ENCODE assay signal across 1 cellular context in genomic region chr11:68041617-68042218, GRCh38.
TF ChIP-seq lines count a peak whose summit lies in the region.

No MANE protein-coding gene starts in this region.

TF ChIP-seq in H1, 55 proteins besides CTCF, POLR2A, EP300 and RAD21:
- no peak for TF ChIP-seq NANOG (IDR thresholded peaks at IDR 0.05; ENCODE audit: insufficient read depth, low read depth, low read length, poor library complexity, severe bottlenecking)
- TF ChIP-seq NRF1 (IDR thresholded peaks at IDR 0.05; ENCODE audit: low read depth, low read length) = no peak
- TF ChIP-seq CHD1 (IDR thresholded peaks at IDR 0.05; ENCODE audit: low read depth, low read length) = no peak
- no peak for TF ChIP-seq BACH1 (IDR thresholded peaks at IDR 0.05; ENCODE audit: low read length)
- TF ChIP-seq TEAD4 (IDR thresholded peaks at IDR 0.05; ENCODE audit: low read depth, low read length) = no peak
- no peak for TF ChIP-seq ZNF274 (IDR thresholded peaks at IDR 0.05; ENCODE audit: borderline replicate concordance, extremely low read depth, low read length)
- TF ChIP-seq MAFK (IDR thresholded peaks at IDR 0.05; ENCODE audit: low read depth, low read length) = no peak
- no peak for TF ChIP-seq SIRT6 (IDR thresholded peaks at IDR 0.05; ENCODE audit: low read length)
- no peak for TF ChIP-seq SP2 (IDR thresholded peaks at IDR 0.05; ENCODE audit: low read length)
- TF ChIP-seq FOSL1 (IDR thresholded peaks at IDR 0.05; ENCODE audit: insufficient read depth, low read depth, low read length) = no peak
- no peak for TF ChIP-seq ATF3 (IDR thresholded peaks at IDR 0.05; ENCODE audit: insufficient read depth, low read depth, low read length)
- TF ChIP-seq SP4 (IDR thresholded peaks at IDR 0.05; ENCODE audit: low read length) = no peak
- no peak for TF ChIP-seq CHD2 (IDR thresholded peaks at IDR 0.05; ENCODE audit: low read length)
- no peak for TF ChIP-seq KDM1A (IDR thresholded peaks at IDR 0.05; ENCODE audit: borderline replicate concordance, low read length)
- TF ChIP-seq BRCA1 (IDR thresholded peaks at IDR 0.05; ENCODE audit: low read depth, low read length) = no peak
TF ChIP-seq in H1: peak in this region for 0.
